Comparison of ENCODE assay signal across 1 cellular context in the genomic region with DNA sequence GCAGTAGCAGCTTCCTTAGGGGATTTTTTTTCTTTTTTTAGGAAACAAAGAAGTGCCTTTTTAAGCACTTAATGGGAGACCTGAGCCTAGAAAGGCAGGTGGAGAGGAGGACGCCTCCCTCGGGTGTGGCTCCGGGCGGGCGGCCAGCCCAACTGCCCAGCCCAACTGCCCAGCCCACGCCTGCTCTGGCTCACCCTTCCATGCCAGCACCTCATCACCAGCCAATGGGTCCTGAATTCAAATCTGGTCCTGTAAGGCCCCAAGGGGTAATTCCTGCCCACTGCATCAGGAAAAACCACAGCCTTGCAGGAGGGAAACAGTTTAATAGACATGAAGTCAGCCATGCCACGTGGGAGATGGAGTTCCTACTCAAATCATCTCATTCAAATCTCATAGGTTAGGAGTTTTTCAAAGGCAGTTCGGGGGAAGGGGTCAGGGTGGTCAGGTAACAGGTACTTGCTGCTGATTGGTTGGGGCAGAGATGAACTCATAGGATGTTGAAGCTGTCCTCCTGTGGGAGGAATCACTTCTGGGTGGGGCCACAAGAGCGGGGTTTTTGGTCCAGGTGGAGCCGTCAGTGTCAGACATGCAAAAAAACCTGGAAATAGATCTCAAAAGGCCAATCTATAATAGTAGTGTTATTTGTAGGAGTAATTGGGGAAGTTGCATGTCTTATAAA.
TF ChIP-seq lines count a peak whose summit lies in the region.

No MANE protein-coding gene starts in this region.

TF ChIP-seq in WTC11, 78 proteins besides CTCF, POLR2A, EP300 and RAD21 (continued from another document):
- no peak for TF ChIP-seq ZNF425 (CRISPR knock-in tag; conservative IDR thresholded peaks at IDR 0.05)
- TF ChIP-seq TEAD4 (CRISPR knock-in tag; IDR thresholded peaks at IDR 0.05): no peak
